ENCODE assay signal across 8 cellular contexts in genomic region chr17:72122002-72122310, GRCh38. TPM values are rescaled to one million over a fixed set of nuclear protein-coding genes. Genes with fewer than 3 reads are reported as not detected.
A peak's percentile ranks its signal among the peaks of the same experiment; 100 is the strongest.
DNase-seq lines count a peak whose midpoint lies in the region; ATAC-seq and TF ChIP-seq lines count a peak whose summit lies in the region.

No MANE protein-coding gene starts in this region.

- peak overlapping the region; percentile 90 for H3K4me3 ChIP-seq in iPS-20b (ENCODE audit: low read length)
- peak overlapping the region; percentile 51 to 69 for H3K4me3 ChIP-seq in tibial artery

- intact Hi-C loops in activated CD4-positive, alpha-beta T cell treated with anti-CD3 and anti-CD28 coated beads, Interleukin-2, amount 10 ng/mL, durations not matched to agents 24 days and 14 days (cut with micrococcal nuclease): no loop called here
- intact Hi-C loops in activated B cell treated with CpG ODN at 0.5 μM for 24 hours (cut with micrococcal nuclease): no loop called here
- intact Hi-C loops in tibial artery (cut with DNase I; ENCODE audit: low total_unique reads): no loop called here

- H3K4me1 ChIP-seq in iPS-20b (ENCODE audit: insufficient read depth, low read length) (peaks cover 29% of the 10 kb centered on the region), tibial artery (peaks cover 0 to 55% (median 41%) of the 10 kb centered on the region in 4 donors)

- no peak overlapping the region for H3K4me3 Mint-ChIP-seq in activated CD4-positive, alpha-beta T cell treated with anti-CD3 and anti-CD28 coated beads, Interleukin-2, amount 10 ng/mL, durations not matched to agents 24 days and 14 days
- peak overlapping the region; percentile 70 for H3K4me3 Mint-ChIP-seq in activated B cell treated with CpG ODN at 0.5 μM for 24 hours

- no peak for ATAC-seq in activated B cell treated with CpG ODN at 0.5 μM for 24 hours (ENCODE audit: low read depth)
- ATAC-seq in GM21576 (IDR thresholded peaks at IDR 0.05; ENCODE audit: unreplicated experiment): no peak
- ATAC-seq in GM19351 (IDR thresholded peaks at IDR 0.05; ENCODE audit: unreplicated experiment): no peak

- H3K27ac ChIP-seq in iPS-20b (ENCODE audit: low read length): no peak overlapping the region
- H3K27ac ChIP-seq in tibial artery: peak overlapping the region; percentile 28 to 70

- H3K9me3 Mint-ChIP-seq in activated CD4-positive, alpha-beta T cell treated with anti-CD3 and anti-CD28 coated beads, Interleukin-2, amount 10 ng/mL, durations not matched to agents 24 days and 14 days: no peaks in the 10 kb centered on the region
- H3K9me3 Mint-ChIP-seq in activated B cell treated with CpG ODN at 0.5 μM for 24 hours: no peaks in the 10 kb centered on the region

- H3K27me3 Mint-ChIP-seq in activated CD4-positive, alpha-beta T cell treated with anti-CD3 and anti-CD28 coated beads, Interleukin-2, amount 10 ng/mL, durations not matched to agents 24 days and 14 days: peaks cover 61% of the 10 kb centered on the region
- H3K27me3 Mint-ChIP-seq in activated B cell treated with CpG ODN at 0.5 μM for 24 hours: peaks cover 60% of the 10 kb centered on the region

- POLR2A ChIA-PET in activated B cell treated with CpG ODN at 0.5 μM for 24 hours (lab: Charles Lee): no interaction called here

- peak overlapping the region; percentile 64; the same call in 1 of the 2 replicates for H3K9ac ChIP-seq in iPS-20b (ENCODE audit: low read depth, low read length)

- no peak for DNase-seq in activated CD4-positive, alpha-beta T cell treated with anti-CD3 and anti-CD28 coated beads, Interleukin-2, amount 10 ng/mL, durations not matched to agents 24 days and 14 days
- no peak for DNase-seq in activated CD4-positive, alpha-beta T cell treated with anti-CD3 and anti-CD28 coated beads, Interleukin-2, amount 50 U/mL, for 48 hours
- DNase-seq in activated B cell treated with CpG ODN at 0.5 μM for 24 hours (no peak), tibial artery (no peak), erythroblast (lab: John Stamatoyannopoulos, UW) (no peak)

- H3K27ac Mint-ChIP-seq in activated CD4-positive, alpha-beta T cell treated with anti-CD3 and anti-CD28 coated beads, Interleukin-2, amount 10 ng/mL, durations not matched to agents 24 days and 14 days: peak overlapping the region; percentile 63
- no peak overlapping the region for H3K27ac Mint-ChIP-seq in activated B cell treated with CpG ODN at 0.5 μM for 24 hours

- peaks cover 68% of the 10 kb centered on the region for H3K27me3 ChIP-seq in iPS-20b (ENCODE audit: insufficient read depth, low read length)
- peaks cover 0 to 28% of the 10 kb centered on the region in 2 donors for H3K27me3 ChIP-seq in tibial artery

- H3K9me3 ChIP-seq in iPS-20b (ENCODE audit: insufficient read depth, low read depth, low read length) (peaks cover 3% of the 10 kb centered on the region; the same call in 1 of the 2 replicates), tibial artery (no peaks in the 10 kb centered on the region)

- peaks cover 5% of the 10 kb centered on the region for H3K36me3 Mint-ChIP-seq in activated CD4-positive, alpha-beta T cell treated with anti-CD3 and anti-CD28 coated beads, Interleukin-2, amount 10 ng/mL, durations not matched to agents 24 days and 14 days (ENCODE audit: low read depth)
- H3K36me3 Mint-ChIP-seq in activated B cell treated with CpG ODN at 0.5 μM for 24 hours (ENCODE audit: low read depth): no peaks in the 10 kb centered on the region

- H3K4me1 Mint-ChIP-seq in activated CD4-positive, alpha-beta T cell treated with anti-CD3 and anti-CD28 coated beads, Interleukin-2, amount 10 ng/mL, durations not matched to agents 24 days and 14 days: peaks cover 8% of the 10 kb centered on the region
- peaks cover 18% of the 10 kb centered on the region for H3K4me1 Mint-ChIP-seq in activated B cell treated with CpG ODN at 0.5 μM for 24 hours

- H3K36me3 ChIP-seq in iPS-20b (ENCODE audit: insufficient read depth, low read depth, low read length) (peaks cover 9% of the 10 kb centered on the region), tibial artery (peaks cover 0 to 20% (median 0%) of the 10 kb centered on the region in 3 donors)

- CTCF ChIA-PET in activated B cell treated with CpG ODN at 0.5 μM for 24 hours (lab: Charles Lee): no interaction called here

- no peak for TF ChIP-seq POLR2A in erythroblast (IDR thresholded peaks at IDR 0.05; ENCODE audit: low read length)

- TF ChIP-seq CTCF in activated B cell treated with CpG ODN at 0.5 μM for 24 hours (IDR thresholded peaks at IDR 0.05): no peak
- TF ChIP-seq CTCF in tibial artery (IDR thresholded peaks at IDR 0.05): no peak

RNA-seq across cellular contexts. Expression of gene SOX9, which starts 1.1 kb away (rescaled TPM):
- not detected in 2 replicates for total RNA-seq in activated CD4-positive, alpha-beta T cell treated with anti-CD3 and anti-CD28 coated beads, Interleukin-2, amount 10 ng/mL, durations not matched to agents 24 days and 14 days
- 0.07 TPM in 2 replicates for total RNA-seq in activated B cell treated with CpG ODN at 0.5 μM for 24 hours
